Comparison of ENCODE assay signal across 8 cellular contexts in genomic region chr22:42500164-42500835, GRCh38. TPM values are rescaled to one million over a fixed set of nuclear protein-coding genes. Genes with fewer than 3 reads are reported as not detected.
A peak's percentile ranks its signal among the peaks of the same experiment; 100 is the strongest.
DNase-seq lines count a peak whose midpoint lies in the region; ATAC-seq and TF ChIP-seq lines count a peak whose summit lies in the region.

No MANE protein-coding gene starts in this region.

- H3K4me3 ChIP-seq in CD8-positive, alpha-beta T cell (ENCODE audit: low read depth, low read length): peak overlapping the region; percentile 48
- H3K4me3 ChIP-seq in epithelial cell of proximal tubule (ENCODE audit: low read depth, low read length): peak overlapping the region; percentile 38

- H3K36me3 ChIP-seq in CD8-positive, alpha-beta T cell (ENCODE audit: insufficient read depth, low read length): no peaks in the 10 kb centered on the region

- no peaks in the 10 kb centered on the region for H3K9me3 ChIP-seq in CD8-positive, alpha-beta T cell (ENCODE audit: low read length)

- no peaks in the 10 kb centered on the region for H3K27me3 Mint-ChIP-seq in CD8-positive, alpha-beta T cell (ENCODE audit: low read depth)

- CTCF ChIA-PET in CD8-positive, alpha-beta T cell (lab: Charles Lee): no interaction called here

- POLR2A ChIA-PET in CD8-positive, alpha-beta T cell (lab: Charles Lee): no interaction called here

- peak; percentile 67 to 87 (median 79) for DNase-seq in CD8-positive, alpha-beta T cell
- peak; percentile 54 for DNase-seq in NCI-H1048 (lab: John Stamatoyannopoulos, UW)
- DNase-seq in activated T-cell treated with anti-CD3 and anti-CD28 coated beads for 4 hours: peak; percentile 67
- no peak for DNase-seq in epithelial cell of proximal tubule (ENCODE audit: low read depth)
- peak; percentile 18 for DNase-seq in myocyte (ENCODE audit: low read depth)
- DNase-seq in stimulated activated CD8-positive, alpha-beta memory T cell treated with anti-CD3 and anti-CD28 coated beads, Interleukin-7, amount 100 ng/mL, for 4 hours (ENCODE audit: low read depth in 2 of 2): peak; percentile 56 to 64
- no peak for DNase-seq in NCI-H128 (lab: John Stamatoyannopoulos, UW; ENCODE audit: unreplicated experiment)

- H3K9me3 Mint-ChIP-seq in CD8-positive, alpha-beta T cell: no peaks in the 10 kb centered on the region

- H3K27me3 ChIP-seq in CD8-positive, alpha-beta T cell (ENCODE audit: insufficient read depth, low read length): no peaks in the 10 kb centered on the region

- H3K27ac Mint-ChIP-seq in CD8-positive, alpha-beta T cell: no peak overlapping the region

- peaks cover 7% of the 10 kb centered on the region for H3K4me1 ChIP-seq in CD8-positive, alpha-beta T cell (ENCODE audit: insufficient read depth, low read length)

- ATAC-seq in CD8-positive, alpha-beta T cell: peak; percentile 94
- ATAC-seq in GM21825 (IDR thresholded peaks at IDR 0.05; ENCODE audit: unreplicated experiment): peak; percentile 44

- no peak for TF ChIP-seq CTCF in CD8-positive, alpha-beta T cell (IDR thresholded peaks at IDR 0.05)
- TF ChIP-seq CTCF in epithelial cell of proximal tubule (conservative IDR thresholded peaks at IDR 0.05; ENCODE audit: low read depth, low read length): no peak

- intact Hi-C loops in CD8-positive, alpha-beta T cell (cut with DNase I, micrococcal nuclease): loop anchor here in 1 of 2 experiments (1.0 to 5.0 kb wide), 5 partner anchors 19 to 1118 kb away; partner anchors contain the start of genes NAGA, POLDIP3, RRP7A and TEF

- peak overlapping the region; percentile 72 for H3K4me3 Mint-ChIP-seq in CD8-positive, alpha-beta T cell

- H3K4me1 Mint-ChIP-seq in CD8-positive, alpha-beta T cell (ENCODE audit: low read depth): peaks cover 4% of the 10 kb centered on the region

- H3K36me3 Mint-ChIP-seq in CD8-positive, alpha-beta T cell: no peaks in the 10 kb centered on the region

- H3K27ac ChIP-seq in CD8-positive, alpha-beta T cell (ENCODE audit: low read depth, low read length): no peak overlapping the region

RNA-seq across cellular contexts. Expression of gene RRP7A, which starts 19.3 kb away (rescaled TPM):
- 10 to 100 TPM; 61.0 to 66.6 TPM for total RNA-seq in CD8-positive, alpha-beta T cell
- total RNA-seq in epithelial cell of proximal tubule (52.6 and 109 TPM in 2 replicates), myocyte (16.7 and 17.7 TPM in 2 replicates)
- 19.0 TPM for polyA plus RNA-seq in myocyte (2012)

RNA-seq across cellular contexts. Expression of gene SERHL2, which starts 53.5 kb away (rescaled TPM):
- under 1 TPM in 1 of 2 experiments, not detected in 1; 0.42 TPM for total RNA-seq in CD8-positive, alpha-beta T cell
- 0.23 and 5.0 TPM in 2 replicates for total RNA-seq in epithelial cell of proximal tubule
- 1.6 and 2.8 TPM in 2 replicates for total RNA-seq in myocyte
- polyA plus RNA-seq in myocyte (2012): 0.92 TPM

Comparison
In these comparisons a context has a peak if more than half of its experiments do, and no peak if none do; other contexts are left out.
1. DNase-seq: peak in CD8-positive, alpha-beta T cell (7 of 7), NCI-H1048 (single experiment), activated T-cell treated with anti-CD3 and anti-CD28 coated beads for 4 hours (single experiment), myocyte (single experiment) and stimulated activated CD8-positive, alpha-beta memory T cell treated with anti-CD3 and anti-CD28 coated beads, Interleukin-7, amount 100 ng/mL, for 4 hours (2 of 2); none in epithelial cell of proximal tubule (single experiment) and NCI-H128 (single experiment).